ENCODE assay signal across 27 cellular contexts in genomic region chr17:38888842-38889241, GRCh38. TPM values are rescaled to one million over a fixed set of nuclear protein-coding genes. Genes with fewer than 3 reads are reported as not detected.
A peak's percentile ranks its signal among the peaks of the same experiment; 100 is the strongest.
DNase-seq lines count a peak whose midpoint lies in the region; ATAC-seq, FAIRE-seq and TF ChIP-seq lines count a peak whose summit lies in the region.
"Had no signal": no experiment of that assay in that cellular context is flagged by ENCODE, and none has a peak within 500 bp of the region (broad histone marks: within the 10 kb centered on the region; RNA-seq: fewer than 3 reads in every experiment).

No MANE protein-coding gene starts in this region.

- peak overlapping the region; percentile 23 for H3K27ac Mint-ChIP-seq in activated naive CD4-positive, alpha-beta T cell treated with anti-CD3 and anti-CD28 coated beads, Interleukin-2, amount 50 U/mL, for 24 hours
- H3K27ac Mint-ChIP-seq in T-helper 17 cell: peak overlapping the region; percentile 99
- H3K27ac Mint-ChIP-seq: dendritic cell treated with granulocyte-macrophage colony-stimulating factor and Interleukin-4, amounts not matched to agents 40 ng/mL and 50 ng/mL, for 4 days; endodermal cell had no signal

- peaks cover 88% of the 10 kb centered on the region for H3K4me1 Mint-ChIP-seq in activated naive CD4-positive, alpha-beta T cell treated with anti-CD3 and anti-CD28 coated beads, Interleukin-2, amount 50 U/mL, for 24 hours
- peaks cover 57% of the 10 kb centered on the region for H3K4me1 Mint-ChIP-seq in T-helper 17 cell

- DNase-seq in activated naive CD4-positive, alpha-beta T cell treated with anti-CD3 and anti-CD28 coated beads, Interleukin-2, amount 50 U/mL, for 16 hours: no peak
- DNase-seq in T-helper 17 cell: no peak
- no peak for DNase-seq in bronchial epithelial cell (ENCODE audit: low read depth)
- peak; percentile 29 for DNase-seq in osteoblast (ENCODE audit: insufficient read length, low spot score, missing footprints)
- DNase-seq in NK-92 treated with Interleukin-12 subunit alpha and Interleukin-12 subunit beta, amount 100 ng/mL, for 24 hours (lab: John Stamatoyannopoulos, UW): no peak
- DNase-seq: central memory CD4-positive, alpha-beta T cell; DND-41; endodermal cell; GF-D8; HCEC 1CT; head of caudate nucleus; left ventricle myocardium superior; mesendoderm; MM.1S; NCI-H1930; NCI-H2171 treated with DMSO at 0.1 percent for 48 hours; NCI-H510A; nucleus accumbens; psoas muscle; stimulated activated CD4-positive, alpha-beta T cell treated with anti-CD3 and anti-CD28 coated beads, Interleukin-4, amount 100 ng/mL, for 1 hour had no signal

- no peak for TF ChIP-seq CTCF in bronchial epithelial cell (IDR thresholded peaks at IDR 0.05; ENCODE audit: insufficient read depth, low read length, severe bottlenecking)
- no peak for TF ChIP-seq CTCF in osteoblast (IDR thresholded peaks at IDR 0.05; ENCODE audit: extremely low read depth, low read depth, low read length)

- ATAC-seq in T-helper 17 cell (no peak), GM19455 (IDR thresholded peaks at IDR 0.05; ENCODE audit: unreplicated experiment) (no peak)
- ATAC-seq: esophagus mucosa, left ventricle myocardium superior, psoas muscle had no signal

- no peak overlapping the region for H2AFZ ChIP-seq in osteoblast (ENCODE audit: low read length)

- H3K27ac ChIP-seq in osteoblast (ENCODE audit: low read depth, low read length): no peak overlapping the region
- H3K27ac ChIP-seq: psoas muscle had no signal

- H3K36me3 ChIP-seq in bronchial epithelial cell (ENCODE audit: control insufficient read depth, insufficient read depth, low read length) (peaks cover 35% of the 10 kb centered on the region), osteoblast (ENCODE audit: insufficient read depth, low read length) (peaks cover 75% of the 10 kb centered on the region)

- no peaks in the 10 kb centered on the region for H3K27me3 Mint-ChIP-seq in activated naive CD4-positive, alpha-beta T cell treated with anti-CD3 and anti-CD28 coated beads, Interleukin-2, amount 50 U/mL, for 24 hours
- no peaks in the 10 kb centered on the region for H3K27me3 Mint-ChIP-seq in T-helper 17 cell
- H3K27me3 Mint-ChIP-seq: dendritic cell treated with granulocyte-macrophage colony-stimulating factor and Interleukin-4, amounts not matched to agents 40 ng/mL and 50 ng/mL, for 4 days; type B pancreatic cell had no signal

- H4K20me1 ChIP-seq in osteoblast (ENCODE audit: insufficient read depth, low read length): peaks cover 88% of the 10 kb centered on the region

- no peaks in the 10 kb centered on the region for H3K36me3 Mint-ChIP-seq in activated naive CD4-positive, alpha-beta T cell treated with anti-CD3 and anti-CD28 coated beads, Interleukin-2, amount 50 U/mL, for 24 hours
- H3K36me3 Mint-ChIP-seq in T-helper 17 cell (ENCODE audit: low read depth): peaks cover 3% of the 10 kb centered on the region

- H3K27me3 ChIP-seq in bronchial epithelial cell (ENCODE audit: control insufficient read depth, insufficient read depth, low read length) (no peaks in the 10 kb centered on the region), osteoblast (ENCODE audit: insufficient read depth, low read length) (no peaks in the 10 kb centered on the region)
- H3K27me3 ChIP-seq: BLaER1 treated with 17β-estradiol and CSF1 and Interleukin-3, amounts not matched to agents 10 nM and 100 nM had no signal

- no peak overlapping the region for H3K4me2 ChIP-seq in osteoblast (ENCODE audit: insufficient read depth, low read length)

- H3K4me3 ChIP-seq in bronchial epithelial cell (ENCODE audit: low read depth, low read length): no peak overlapping the region
- H3K4me3 ChIP-seq in osteoblast (ENCODE audit: insufficient read depth, low read length): no peak overlapping the region
- H3K4me3 ChIP-seq: BLaER1 treated with 17β-estradiol and CSF1 and Interleukin-3, amounts not matched to agents 10 nM and 100 nM; psoas muscle had no signal

- peaks cover 14% of the 10 kb centered on the region for H3K4me1 ChIP-seq in osteoblast (ENCODE audit: insufficient read depth, low read length)

- H3K9me3 Mint-ChIP-seq in activated naive CD4-positive, alpha-beta T cell treated with anti-CD3 and anti-CD28 coated beads, Interleukin-2, amount 50 U/mL, for 24 hours: no peaks in the 10 kb centered on the region
- H3K9me3 Mint-ChIP-seq: dendritic cell treated with granulocyte-macrophage colony-stimulating factor and Interleukin-4, amounts not matched to agents 40 ng/mL and 50 ng/mL, for 4 days; endodermal cell; type B pancreatic cell had no signal

- FAIRE-seq in bronchial epithelial cell (lab: Jason Lieb, UNC): peak; percentile 52
- FAIRE-seq: keratinocyte had no signal

- H3K9me3 ChIP-seq in T-helper 17 cell (ENCODE audit: control insufficient read depth, low read length, poor library complexity, severe bottlenecking): no peaks in the 10 kb centered on the region
- no peaks in the 10 kb centered on the region for H3K9me3 ChIP-seq in osteoblast (ENCODE audit: low read depth, low read length)
- H3K9me3 ChIP-seq: BLaER1 treated with 17β-estradiol and CSF1 and Interleukin-3, amounts not matched to agents 10 nM and 100 nM; psoas muscle had no signal

- H3K4me3 Mint-ChIP-seq in activated naive CD4-positive, alpha-beta T cell treated with anti-CD3 and anti-CD28 coated beads, Interleukin-2, amount 50 U/mL, for 24 hours: no peak overlapping the region
- H3K4me3 Mint-ChIP-seq in T-helper 17 cell: peak overlapping the region; percentile 39
- H3K4me3 Mint-ChIP-seq: dendritic cell treated with granulocyte-macrophage colony-stimulating factor and Interleukin-4, amounts not matched to agents 40 ng/mL and 50 ng/mL, for 4 days; endodermal cell; type B pancreatic cell had no signal

- H3K79me2 ChIP-seq in osteoblast (ENCODE audit: insufficient read depth, low read length): peaks cover 99% of the 10 kb centered on the region

RNA-seq across cellular contexts. Expression of gene LASP1, which starts 19.0 kb away (rescaled TPM):
- 100 to 1,000 TPM; 106 to 115 TPM for total RNA-seq in T-helper 17 cell
- total RNA-seq in bronchial epithelial cell: 18.6 and 21.9 TPM in 2 replicates
- total RNA-seq in osteoblast: 215 and 228 TPM in 2 replicates

RNA-seq across cellular contexts. Expression of gene RPL23, which starts 35.3 kb away (rescaled TPM):
- total RNA-seq in T-helper 17 cell (1,000 to 10,000 TPM; 1,821 to 1,859 TPM), bronchial epithelial cell (1,912 and 3,303 TPM in 2 replicates), osteoblast (821 and 1,095 TPM in 2 replicates)
